ENCODE assay signal across 11 cellular contexts in the genomic region with DNA sequence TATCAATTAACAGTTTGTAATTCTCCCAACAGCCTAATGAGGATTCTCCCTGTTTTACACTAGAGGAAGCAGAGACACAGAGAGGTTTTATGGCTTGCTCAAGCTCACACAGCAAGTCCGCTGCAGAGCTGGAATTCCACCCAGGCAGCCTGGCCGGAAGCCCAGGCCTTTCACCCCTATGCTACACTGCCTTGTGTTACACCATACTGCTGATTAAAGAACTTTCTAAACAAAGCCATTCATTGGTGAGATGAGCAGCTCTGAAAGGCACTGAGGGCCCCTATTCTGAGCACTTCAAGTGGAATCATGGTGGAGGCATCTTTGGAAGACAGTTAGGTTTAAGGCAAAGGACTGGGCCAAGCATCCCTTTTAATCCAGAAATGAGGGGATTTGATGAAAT. TPM values are rescaled to one million over a fixed set of nuclear protein-coding genes. Genes with fewer than 3 reads are reported as not detected.
DNase-seq lines count a peak whose midpoint lies in the region; ATAC-seq and TF ChIP-seq lines count a peak whose summit lies in the region.
"Had no signal": no experiment of that assay in that cellular context is flagged by ENCODE, and none has a peak within 500 bp of the region (broad histone marks: within the 10 kb centered on the region; RNA-seq: fewer than 3 reads in every experiment).

No MANE protein-coding gene starts in this region.

- TF ChIP-seq CTCF in esophagus muscularis mucosa (IDR thresholded peaks at IDR 0.05) = no peak
- no peak for TF ChIP-seq CTCF in lower lobe of right lung (IDR thresholded peaks at IDR 0.05)
- TF ChIP-seq CTCF in A673 (conservative IDR thresholded peaks at IDR 0.05; ENCODE audit: low read depth, low read length) = no peak

- intact Hi-C loops in esophagus muscularis mucosa (cut with DNase I) (no loop called here), lower lobe of right lung (cut with DNase I) (no loop called here), A673 (cut with micrococcal nuclease; ENCODE audit: unreplicated experiment) (loop anchor here (5.0 kb wide), 1 partner anchor 48 kb away; no protein-coding TSS in a partner anchor)

- POLR2A ChIA-PET in A673 (lab: Charles Lee; ENCODE audit: low non-redundant PET) = no interaction called here

- no peak for TF ChIP-seq EP300 in esophagus muscularis mucosa (IDR thresholded peaks at IDR 0.05)

- H3K4me1 ChIP-seq in esophagus muscularis mucosa (peaks cover 13 to 19% (median 17%) of the 10 kb centered on the region in 4 donors), lower lobe of right lung (no peaks in the 10 kb centered on the region), A673 (ENCODE audit: insufficient read depth, low read length, poor library complexity, severe bottlenecking) (no peaks in the 10 kb centered on the region)

- peak; percentile 49 for DNase-seq in NCI-H69 (lab: John Stamatoyannopoulos, UW)
- DNase-seq in esophagus muscularis mucosa (ENCODE audit: extremely low spot score) = no peak
- DNase-seq in lower lobe of right lung = no peak
- peak; percentile 62 for DNase-seq in superior temporal gyrus (ENCODE audit: extremely low spot score)
- no peak for DNase-seq in NCI-H2227 treated with DMSO at 0.1 percent for 48 hours (lab: John Stamatoyannopoulos, UW)
- no peak for DNase-seq in A673 (ENCODE audit: low spot score)
- DNase-seq: EL; stimulated activated CD4-positive, alpha-beta T cell treated with anti-CD3 and anti-CD28 coated beads, Interleukin-12 subunit alpha, Interleukin-12 subunit beta, amount 100 ng/mL, for 4 hours; stimulated activated naive B cell treated with anti-CD40 and anti-IgM and Interleukin-4, amounts not matched to agents 10 μg/mL and 1 μg/mL and 100 μg/mL, for 72 hours had no signal

- no peaks in the 10 kb centered on the region for H3K9me3 ChIP-seq in esophagus muscularis mucosa
- no peaks in the 10 kb centered on the region for H3K9me3 ChIP-seq in lower lobe of right lung
- H3K9me3 ChIP-seq in A673 (ENCODE audit: low read depth, low read length, poor library complexity, severe bottlenecking) = no peaks in the 10 kb centered on the region

- ATAC-seq in lower lobe of right lung (peak; percentile 40 to 50), HG02610 (IDR thresholded peaks at IDR 0.05; ENCODE audit: unreplicated experiment) (no peak), HG03175 (IDR thresholded peaks at IDR 0.05; ENCODE audit: unreplicated experiment) (no peak)
- ATAC-seq: stimulated activated naive B cell treated with anti-CD40 and anti-IgM and Interleukin-4, amounts not matched to agents 10 μg/mL and 1 μg/mL and 100 μg/mL, for 72 hours had no signal

- H3K27ac ChIP-seq in esophagus muscularis mucosa (replicated peaks in 1 of 4) (peak overlapping the region; percentile 57 to 71 (median 62)), lower lobe of right lung (no peak overlapping the region), A673 (ENCODE audit: low read depth, low read length, poor library complexity, severe bottlenecking) (no peak overlapping the region)

- CTCF ChIA-PET in A673 (lab: Charles Lee) = interaction anchor here (0.7 kb wide), 1 partner anchor 15 kb away, joined by 4 read pairs; no protein-coding TSS in a partner anchor

- TF ChIP-seq POLR2A in esophagus muscularis mucosa (IDR thresholded peaks at IDR 0.05; ENCODE audit: low read depth) = no peak

- H3K27me3 ChIP-seq in esophagus muscularis mucosa (no peaks in the 10 kb centered on the region), lower lobe of right lung (ENCODE audit: low read depth) (no peaks in the 10 kb centered on the region), A673 (replicated peaks; ENCODE audit: insufficient read depth, low read depth, low read length, poor library complexity) (no peaks in the 10 kb centered on the region)

- no TSS peak for BruUV-seq in A673 (replicated peaks; lab: Mats Ljungman, UMichigan)

- H3K36me3 ChIP-seq in esophagus muscularis mucosa (no peaks in the 10 kb centered on the region), lower lobe of right lung (no peaks in the 10 kb centered on the region), A673 (ENCODE audit: insufficient read depth, low read length, poor library complexity, severe bottlenecking) (no peaks in the 10 kb centered on the region)

- no peak overlapping the region for H3K4me3 ChIP-seq in esophagus muscularis mucosa
- H3K4me3 ChIP-seq in lower lobe of right lung = no peak overlapping the region
- H3K4me3 ChIP-seq in A673 (ENCODE audit: low read depth, low read length, poor library complexity, severe bottlenecking) = no peak overlapping the region

- 17% methylated on average over 2 of the region's 2 CpGs for WGBS in esophagus muscularis mucosa

RNA-seq across cellular contexts. Expression of a gene that starts 14.7 kb away (rescaled TPM):
- 100 to 1,000 TPM in 2 of 4 donors, 10 to 100 TPM in 2; 79.7 to 128 (median 101) TPM for total RNA-seq in esophagus muscularis mucosa
- 143 TPM for total RNA-seq in lower lobe of right lung
- 257 and 269 TPM in 2 replicates for total RNA-seq in A673 (2021)

Comparison
In these comparisons a context has a peak if more than half of its experiments do, and no peak if none do; other contexts are left out.
1. DNase-seq: peak in NCI-H69 (single experiment) and superior temporal gyrus (single experiment); none in esophagus muscularis mucosa (single experiment), lower lobe of right lung (single experiment), NCI-H2227 treated with DMSO at 0.1 percent for 48 hours (single experiment) and A673 (single experiment).
2. H3K27ac ChIP-seq: peak in esophagus muscularis mucosa (4 of 4); none in lower lobe of right lung (single experiment) and A673 (single experiment).
3. ATAC-seq: peak in lower lobe of right lung (2 of 2); none in HG02610 (single experiment) and HG03175 (single experiment).